Comparison of ENCODE assay signal across 11 cellular contexts in genomic region chr15:74193305-74193718, GRCh38. TPM values are rescaled to one million over a fixed set of nuclear protein-coding genes. Genes with fewer than 3 reads are reported as not detected.
DNase-seq lines count a peak whose midpoint lies in the region; ATAC-seq, FAIRE-seq and TF ChIP-seq lines count a peak whose summit lies in the region.
"Had no signal": no experiment of that assay in that cellular context is flagged by ENCODE, and none has a peak within 500 bp of the region (broad histone marks: within the 10 kb centered on the region; RNA-seq: fewer than 3 reads in every experiment).

No MANE protein-coding gene starts in this region.

- no peak overlapping the region for H3K27ac ChIP-seq in transverse colon

- H3K36me3 ChIP-seq in bronchial epithelial cell (ENCODE audit: control insufficient read depth, insufficient read depth, low read length) (no peaks in the 10 kb centered on the region), transverse colon (no peaks in the 10 kb centered on the region)

- no peak overlapping the region for H3K27ac Mint-ChIP-seq in neural crest cell (ENCODE audit: unreplicated experiment)
- H3K27ac Mint-ChIP-seq in activated T-helper 1 cell treated with anti-CD3 and anti-CD28 coated beads, Interleukin-12 subunit alpha, Interleukin-12 subunit beta, Interleukin-2, Interleukin-4 antibody, amounts not matched to agents 30 ng/mL and 10 ng/mL and 1 ng/mL, durations not matched to agents 14 hours and 24 hours and 36 hours: no peak overlapping the region

- H3K4me3 ChIP-seq in bronchial epithelial cell (ENCODE audit: low read depth, low read length) (no peak overlapping the region), transverse colon (no peak overlapping the region)

- no peak for TF ChIP-seq POLR2A in transverse colon (IDR thresholded peaks at IDR 0.05)

- peak; percentile 55 for FAIRE-seq in bronchial epithelial cell (lab: Jason Lieb, UNC)
- FAIRE-seq: frontal cortex, G401.6 had no signal

- TF ChIP-seq CTCF in bronchial epithelial cell (IDR thresholded peaks at IDR 0.05; ENCODE audit: insufficient read depth, low read length, severe bottlenecking) (no peak), neural crest cell (conservative IDR thresholded peaks at IDR 0.05) (no peak), transverse colon (IDR thresholded peaks at IDR 0.05) (no peak)

- intact Hi-C loops in transverse colon (cut with DNase I; ENCODE audit: low total_unique reads): no loop called here
- intact Hi-C loops in activated T-helper 1 cell treated with anti-CD3 and anti-CD28 coated beads, Interleukin-12 subunit alpha, Interleukin-12 subunit beta, Interleukin-2, Interleukin-4 antibody, amounts not matched to agents 30 ng/mL and 10 ng/mL and 1 ng/mL, durations not matched to agents 14 hours and 24 hours and 36 hours (cut with micrococcal nuclease): no loop called here

- ATAC-seq in GM19328 (IDR thresholded peaks at IDR 0.05; ENCODE audit: unreplicated experiment) (no peak), HG02981 (IDR thresholded peaks at IDR 0.05; ENCODE audit: unreplicated experiment) (no peak)

- in situ Hi-C loops in transverse colon (cut with MboI; ENCODE audit: low pct_ligation_motif_present in 1 of 4, low pct_unique_long_range_greater_than_20kb in 1 of 4, low sequenced_read_pairs in 3 of 4): no loop called here

- WGBS in transverse colon (ENCODE audit: low coverage in 1 of 2), 2 donors: 76% methylated on average over 4 of the region's 4 CpGs; no CpG with 5 or more reads in 1 of the 2 donors

- no peaks in the 10 kb centered on the region for H3K9me3 Mint-ChIP-seq in neural crest cell
- no peaks in the 10 kb centered on the region for H3K9me3 Mint-ChIP-seq in activated T-helper 1 cell treated with anti-CD3 and anti-CD28 coated beads, Interleukin-12 subunit alpha, Interleukin-12 subunit beta, Interleukin-2, Interleukin-4 antibody, amounts not matched to agents 30 ng/mL and 10 ng/mL and 1 ng/mL, durations not matched to agents 14 hours and 24 hours and 36 hours

- no peak for TF ChIP-seq EP300 in transverse colon (IDR thresholded peaks at IDR 0.05; ENCODE audit: low read depth)

- no peaks in the 10 kb centered on the region for H3K9me3 ChIP-seq in transverse colon

- peaks cover 0 to 12% (median 5%) of the 10 kb centered on the region in 4 donors for H3K4me1 ChIP-seq in transverse colon

- peaks cover 6% of the 10 kb centered on the region for H3K27me3 ChIP-seq in bronchial epithelial cell (ENCODE audit: control insufficient read depth, insufficient read depth, low read length)
- no peaks in the 10 kb centered on the region for H3K27me3 ChIP-seq in transverse colon

- DNase-seq in GM04503 (ENCODE audit: low read depth) (peak; percentile 78), NCI-H82 treated with DMSO at 0.1 percent for 48 hours (lab: John Stamatoyannopoulos, UW; ENCODE audit: unreplicated experiment) (peak; percentile 35), bronchial epithelial cell (ENCODE audit: low read depth) (peak; percentile 99), neural crest cell (ENCODE audit: low read depth, low spot score) (no peak), transverse colon (no peak)
- no peak for DNase-seq in activated T-helper 1 cell treated with anti-CD3 and anti-CD28 coated beads, Interleukin-12 subunit alpha, Interleukin-12 subunit beta, Interleukin-2, Interleukin-4 antibody, amounts not matched to agents 30 ng/mL and 10 ng/mL and 1 ng/mL, durations not matched to agents 14 hours and 24 hours and 36 hours (ENCODE audit: low spot score)
- DNase-seq: substantia nigra had no signal

- H3K27me3 Mint-ChIP-seq in neural crest cell (ENCODE audit: low read depth): no peaks in the 10 kb centered on the region
- H3K27me3 Mint-ChIP-seq in activated T-helper 1 cell treated with anti-CD3 and anti-CD28 coated beads, Interleukin-12 subunit alpha, Interleukin-12 subunit beta, Interleukin-2, Interleukin-4 antibody, amounts not matched to agents 30 ng/mL and 10 ng/mL and 1 ng/mL, durations not matched to agents 14 hours and 24 hours and 36 hours (ENCODE audit: insufficient read depth): no peaks in the 10 kb centered on the region

- peaks cover 7% of the 10 kb centered on the region for H3K36me3 Mint-ChIP-seq in neural crest cell (ENCODE audit: low read depth)
- no peaks in the 10 kb centered on the region for H3K36me3 Mint-ChIP-seq in activated T-helper 1 cell treated with anti-CD3 and anti-CD28 coated beads, Interleukin-12 subunit alpha, Interleukin-12 subunit beta, Interleukin-2, Interleukin-4 antibody, amounts not matched to agents 30 ng/mL and 10 ng/mL and 1 ng/mL, durations not matched to agents 14 hours and 24 hours and 36 hours (ENCODE audit: low read depth)

- peaks cover 27% of the 10 kb centered on the region for H3K4me1 Mint-ChIP-seq in neural crest cell
- no peaks in the 10 kb centered on the region for H3K4me1 Mint-ChIP-seq in activated T-helper 1 cell treated with anti-CD3 and anti-CD28 coated beads, Interleukin-12 subunit alpha, Interleukin-12 subunit beta, Interleukin-2, Interleukin-4 antibody, amounts not matched to agents 30 ng/mL and 10 ng/mL and 1 ng/mL, durations not matched to agents 14 hours and 24 hours and 36 hours (ENCODE audit: low read depth)

- H3K4me3 Mint-ChIP-seq in neural crest cell: peak overlapping the region; percentile 7
- no peak overlapping the region for H3K4me3 Mint-ChIP-seq in activated T-helper 1 cell treated with anti-CD3 and anti-CD28 coated beads, Interleukin-12 subunit alpha, Interleukin-12 subunit beta, Interleukin-2, Interleukin-4 antibody, amounts not matched to agents 30 ng/mL and 10 ng/mL and 1 ng/mL, durations not matched to agents 14 hours and 24 hours and 36 hours

RNA-seq across cellular contexts. Expression of gene STRA6, which starts 9.3 kb away (rescaled TPM):
- 0.26 TPM in 2 replicates for total RNA-seq in bronchial epithelial cell
- 138 and 146 TPM in 2 replicates for total RNA-seq in neural crest cell
- total RNA-seq in transverse colon: not detected
- total RNA-seq in activated T-helper 1 cell treated with anti-CD3 and anti-CD28 coated beads, Interleukin-12 subunit alpha, Interleukin-12 subunit beta, Interleukin-2, Interleukin-4 antibody, amounts not matched to agents 30 ng/mL and 10 ng/mL and 1 ng/mL, durations not matched to agents 14 hours and 24 hours and 36 hours: 0.23 TPM in 1 of 2 replicates, not detected in the other

RNA-seq across cellular contexts. Expression of gene ISLR, which starts 19.8 kb away (rescaled TPM):
- 0.26 and 0.53 TPM in 2 replicates for total RNA-seq in bronchial epithelial cell
- 1.5 and 2.6 TPM in 2 replicates for total RNA-seq in neural crest cell
- 100 to 1,000 TPM in 1 of 4 donors, 10 to 100 TPM in 3; 18.8 to 191 (median 25.5) TPM for total RNA-seq in transverse colon
- not detected in 2 replicates for total RNA-seq in activated T-helper 1 cell treated with anti-CD3 and anti-CD28 coated beads, Interleukin-12 subunit alpha, Interleukin-12 subunit beta, Interleukin-2, Interleukin-4 antibody, amounts not matched to agents 30 ng/mL and 10 ng/mL and 1 ng/mL, durations not matched to agents 14 hours and 24 hours and 36 hours

RNA-seq across cellular contexts. Expression of gene CCDC33, which starts 42.8 kb away (rescaled TPM):
- total RNA-seq in bronchial epithelial cell (not detected in 2 replicates), neural crest cell (15.1 and 15.6 TPM in 2 replicates), transverse colon (under 1 TPM in 1 of 4 donors, not detected in 3; 0.16 TPM)
- not detected in 2 replicates for total RNA-seq in activated T-helper 1 cell treated with anti-CD3 and anti-CD28 coated beads, Interleukin-12 subunit alpha, Interleukin-12 subunit beta, Interleukin-2, Interleukin-4 antibody, amounts not matched to agents 30 ng/mL and 10 ng/mL and 1 ng/mL, durations not matched to agents 14 hours and 24 hours and 36 hours

Comparison
In these comparisons a context has a peak if more than half of its experiments do, and no peak if none do; other contexts are left out.
1. DNase-seq: peak in GM04503 (single experiment), NCI-H82 treated with DMSO at 0.1 percent for 48 hours (single experiment) and bronchial epithelial cell (single experiment); none in neural crest cell (single experiment), transverse colon (single experiment) and activated T-helper 1 cell treated with anti-CD3 and anti-CD28 coated beads, Interleukin-12 subunit alpha, Interleukin-12 subunit beta, Interleukin-2, Interleukin-4 antibody, amounts not matched to agents 30 ng/mL and 10 ng/mL and 1 ng/mL, durations not matched to agents 14 hours and 24 hours and 36 hours (single experiment).
2. RNA of gene STRA6, which starts 9.3 kb away (total RNA-seq): 138 to 146 TPM in neural crest cell; 0.26 TPM in bronchial epithelial cell, 0.23 TPM in activated T-helper 1 cell treated with anti-CD3 and anti-CD28 coated beads, Interleukin-12 subunit alpha, Interleukin-12 subunit beta, Interleukin-2, Interleukin-4 antibody, amounts not matched to agents 30 ng/mL and 10 ng/mL and 1 ng/mL, durations not matched to agents 14 hours and 24 hours and 36 hours and not detected in transverse colon; every median in the first group is over 100 times any median in the second.
3. RNA of gene CCDC33, which starts 42.8 kb away (total RNA-seq): 15.1 to 15.6 TPM in neural crest cell; 0.16 TPM in transverse colon, not detected in bronchial epithelial cell and not detected in activated T-helper 1 cell treated with anti-CD3 and anti-CD28 coated beads, Interleukin-12 subunit alpha, Interleukin-12 subunit beta, Interleukin-2, Interleukin-4 antibody, amounts not matched to agents 30 ng/mL and 10 ng/mL and 1 ng/mL, durations not matched to agents 14 hours and 24 hours and 36 hours; every median in the first group is over 10 times any median in the second.